17 cellular contexts compared by ENCODE assay signal in genomic region chr7:107998150-107998549, GRCh38. TPM values are rescaled to one million over a fixed set of nuclear protein-coding genes. Genes with fewer than 3 reads are reported as not detected.
DNase-seq lines count a peak whose midpoint lies in the region; ATAC-seq and TF ChIP-seq lines count a peak whose summit lies in the region.
"Had no signal": no experiment of that assay in that cellular context is flagged by ENCODE, and none has a peak within 500 bp of the region (broad histone marks: within the 10 kb centered on the region; RNA-seq: fewer than 3 reads in every experiment).

No MANE protein-coding gene starts in this region.

- H3K4me1 ChIP-seq in Caco-2 (peaks cover 71% of the 10 kb centered on the region), mesodermal cell (ENCODE audit: control insufficient read depth, insufficient read depth, low read length, poor library complexity, severe bottlenecking) (peaks cover 68% of the 10 kb centered on the region)

- CTCF ChIA-PET in Caco-2 (lab: Charles Lee) = no interaction called here

- peaks cover 4% of the 10 kb centered on the region for H3K36me3 ChIP-seq in Caco-2 (ENCODE audit: control insufficient read depth, insufficient read depth, low read length)
- peaks cover 69% of the 10 kb centered on the region for H3K36me3 ChIP-seq in mesodermal cell (ENCODE audit: control insufficient read depth, insufficient read depth, low read length)
- H3K36me3 ChIP-seq: ovary had no signal

- H3K27ac Mint-ChIP-seq in Caco-2 (ENCODE audit: unreplicated experiment) = no peak overlapping the region
- H3K27ac Mint-ChIP-seq: activated B cell treated with CpG ODN at 0.5 μM for 24 hours; activated T-cell treated with anti-CD3 and anti-CD28 coated beads, Interleukin-2, amount 50 U/mL, for 24 hours had no signal

- POLR2A ChIA-PET in Caco-2 (lab: Charles Lee) = no interaction called here

- H3K4me3 ChIP-seq in Caco-2 (ENCODE audit: low read depth, low read length) = no peak overlapping the region
- peak overlapping the region; percentile 34 for H3K4me3 ChIP-seq in choroid plexus epithelial cell (ENCODE audit: low read depth, low read length)
- H3K4me3 ChIP-seq in mesodermal cell (ENCODE audit: extremely low read depth, insufficient read depth, low read length, poor library complexity, severe bottlenecking) = no peak overlapping the region
- H3K4me3 ChIP-seq: adrenal gland, ovary had no signal

- intact Hi-C loops in Caco-2 (cut with micrococcal nuclease; ENCODE audit: unreplicated experiment) = no loop called here

- H3K9me3 Mint-ChIP-seq in Caco-2 (ENCODE audit: unreplicated experiment) = no peaks in the 10 kb centered on the region
- H3K9me3 Mint-ChIP-seq: activated B cell treated with CpG ODN at 0.5 μM for 24 hours; activated T-cell treated with anti-CD3 and anti-CD28 coated beads, Interleukin-2, amount 50 U/mL, for 24 hours had no signal

- H3K9me3 ChIP-seq in Caco-2 (no peaks in the 10 kb centered on the region), mesodermal cell (ENCODE audit: control insufficient read depth, low read length) (no peaks in the 10 kb centered on the region)
- H3K9me3 ChIP-seq: adrenal gland, ovary had no signal

- DNase-seq in Caco-2 (no peak), NCI-H2227 (lab: John Stamatoyannopoulos, UW; ENCODE audit: unreplicated experiment) (peak; percentile 43), choroid plexus epithelial cell (ENCODE audit: low read depth) (no peak), COR-L47 (lab: John Stamatoyannopoulos, UW) (no peak)
- no peak for DNase-seq in activated CD8-positive, alpha-beta memory T cell treated with anti-CD3 and anti-CD28 coated beads for 24 hours
- DNase-seq in stimulated activated naive CD4-positive, alpha-beta T cell (lab: John Stamatoyannopoulos, UW) = no peak
- DNase-seq: activated B cell treated with CpG ODN at 0.5 μM for 24 hours; activated T-cell treated with anti-CD3 and anti-CD28 coated beads, Interleukin-2, amount 50 U/mL, for 24 hours; adrenal gland; AML-193; MM.1S; NCI-H510A treated with DMSO at 0.1 percent for 48 hours; ovary; SHP77; stimulated activated CD4-positive, alpha-beta T cell treated with anti-CD3 and anti-CD28 coated beads, Interleukin-1b, Interleukin-23, amount 100 ng/mL, for 48 hours had no signal

- ATAC-seq in GM21723 (IDR thresholded peaks at IDR 0.05; ENCODE audit: unreplicated experiment) = no peak

- H3K27ac ChIP-seq in mesodermal cell (ENCODE audit: low read depth, low read length, severe bottlenecking) = peak overlapping the region; percentile 83
- H3K27ac ChIP-seq: adrenal gland, ovary had no signal

- no TSS peak for BruUV-seq in Caco-2 (replicated peaks; lab: Mats Ljungman, UMichigan)

- peak overlapping the region; percentile 79 for H3K4me3 Mint-ChIP-seq in Caco-2 (ENCODE audit: unreplicated experiment)
- H3K4me3 Mint-ChIP-seq: activated B cell treated with CpG ODN at 0.5 μM for 24 hours; activated T-cell treated with anti-CD3 and anti-CD28 coated beads, Interleukin-2, amount 50 U/mL, for 24 hours had no signal

- peaks cover 96% of the 10 kb centered on the region for H3K36me3 Mint-ChIP-seq in Caco-2 (ENCODE audit: insufficient read depth, unreplicated experiment)

- TF ChIP-seq CTCF in Caco-2 (IDR thresholded peaks at IDR 0.05; ENCODE audit: insufficient read depth in 1 of 2, low read depth in 1 of 2, low read length in 1 of 2, severe bottlenecking in 1 of 2, unreplicated experiment in 1 of 2) (no peak), choroid plexus epithelial cell (conservative IDR thresholded peaks at IDR 0.05; ENCODE audit: low read depth, low read length) (no peak)

- H3K4me1 Mint-ChIP-seq in Caco-2 (ENCODE audit: low read depth, unreplicated experiment) = peaks cover 20% of the 10 kb centered on the region

- no peaks in the 10 kb centered on the region for H3K27me3 Mint-ChIP-seq in Caco-2 (ENCODE audit: insufficient read depth, unreplicated experiment)

- no peaks in the 10 kb centered on the region for H3K27me3 ChIP-seq in Caco-2 (replicated peaks; ENCODE audit: control insufficient read depth, insufficient read depth, low read length)
- H3K27me3 ChIP-seq: ovary had no signal

- WGBS in mesodermal cell (ENCODE audit: insufficient coverage in 2 of 2), 2 experiments = 93% methylated on average over 2 of the region's 2 CpGs; no CpG with 5 or more reads in 1 of the 2 experiments

RNA-seq across cellular contexts. Expression of gene LAMB1, which starts 4.8 kb away (rescaled TPM):
- total RNA-seq in Caco-2 (2022) = 418 and 431 TPM in 2 replicates
- 263 TPM for polyA plus RNA-seq in mesodermal cell (2013, experiment 1 of 2)
- polyA plus RNA-seq in mesodermal cell (2013, experiment 2 of 2) = 252 TPM
- total RNA-seq: activated B cell treated with CpG ODN at 0.5 μM for 24 hours had no signal
